ENCODE assay signal across 29 cellular contexts in genomic region chr11:113350646-113351045, GRCh38. TPM values are rescaled to one million over a fixed set of nuclear protein-coding genes. Genes with fewer than 3 reads are reported as not detected.
DNase-seq lines count a peak whose midpoint lies in the region; ATAC-seq and TF ChIP-seq lines count a peak whose summit lies in the region.
"Had no signal": no experiment of that assay in that cellular context is flagged by ENCODE, and none has a peak within 500 bp of the region (broad histone marks: within the 10 kb centered on the region; RNA-seq: fewer than 3 reads in every experiment).

No MANE protein-coding gene starts in this region.

- H3K36me3 ChIP-seq in aorta (ENCODE audit: control insufficient read depth in 1 of 2, insufficient read depth in 2 of 2, low read length in 1 of 2) (peaks cover 2 to 10% of the 10 kb centered on the region in 2 donors), upper lobe of right lung (peaks cover 21% of the 10 kb centered on the region)
- H3K36me3 ChIP-seq: HAP-1 had no signal

- no peak overlapping the region for H3K27ac ChIP-seq in aorta (ENCODE audit: low read depth in 1 of 2, low read length in 2 of 2)
- H3K27ac ChIP-seq in upper lobe of right lung, result no peak overlapping the region
- H3K27ac ChIP-seq: A549, testis, vagina had no signal

- no peaks in the 10 kb centered on the region for H3K4me1 Mint-ChIP-seq in activated naive CD4-positive, alpha-beta T cell treated with anti-CD3 and anti-CD28 coated beads for 36 hours (ENCODE audit: low read depth)

- CTCF ChIA-PET in activated naive CD4-positive, alpha-beta T cell treated with anti-CD3 and anti-CD28 coated beads for 36 hours (lab: Charles Lee), result interaction anchor here (1.6 kb wide), 1 partner anchor 16 kb away, joined by 3 read pairs; no protein-coding TSS in a partner anchor

- no peaks in the 10 kb centered on the region for H3K27me3 ChIP-seq in aorta (ENCODE audit: control insufficient read depth in 1 of 2, insufficient read depth in 2 of 2, low read length in 1 of 2)
- no peaks in the 10 kb centered on the region for H3K27me3 ChIP-seq in upper lobe of right lung
- H3K27me3 ChIP-seq: testis, vagina had no signal

- ATAC-seq in aorta (ENCODE audit: low FRiP score) (no peak), upper lobe of right lung (no peak)
- ATAC-seq: A549; activated CD8-positive, alpha-beta T cell treated with anti-CD3 and anti-CD28 coated beads for 36 hours; K562; Panc1; right cardiac atrium had no signal

- no peaks in the 10 kb centered on the region for H3K4me1 ChIP-seq in aorta (ENCODE audit: control insufficient read depth in 1 of 2, insufficient read depth in 2 of 2, low read length in 2 of 2)
- H3K4me1 ChIP-seq in upper lobe of right lung, result no peaks in the 10 kb centered on the region
- H3K4me1 ChIP-seq: A549, HAP-1, testis, vagina had no signal

- peaks cover 53% of the 10 kb centered on the region for H3K36me3 Mint-ChIP-seq in activated naive CD4-positive, alpha-beta T cell treated with anti-CD3 and anti-CD28 coated beads for 36 hours (ENCODE audit: low read depth)

- WGBS in aorta, 2 donors, result 86 to 89% methylated on average over 7 of the region's 7 CpGs

- H3K4me3 ChIP-seq in aorta (ENCODE audit: low read length in 2 of 2), result no peak overlapping the region
- no peak overlapping the region for H3K4me3 ChIP-seq in upper lobe of right lung
- H3K4me3 ChIP-seq: A549, HAP-1, K562, smooth muscle cell, testis, vagina had no signal

- H3K27me3 Mint-ChIP-seq in activated naive CD4-positive, alpha-beta T cell treated with anti-CD3 and anti-CD28 coated beads for 36 hours (ENCODE audit: low read depth), result no peaks in the 10 kb centered on the region
- H3K27me3 Mint-ChIP-seq: activated CD8-positive, alpha-beta T cell treated with anti-CD3 and anti-CD28 coated beads for 36 hours; CD4-positive, alpha-beta T cell; stimulated activated naive CD8-positive, alpha-beta T cell treated with anti-CD3 and anti-CD28 coated beads, Interleukin-15, Interleukin-2, amounts not matched to agents 100 ng/mL and 50 ng/mL, for 24 hours had no signal

- H3K9me3 Mint-ChIP-seq in activated naive CD4-positive, alpha-beta T cell treated with anti-CD3 and anti-CD28 coated beads for 36 hours, result peaks cover 11% of the 10 kb centered on the region
- H3K9me3 Mint-ChIP-seq: CD4-positive, alpha-beta T cell had no signal

- H3K9me3 ChIP-seq in aorta (ENCODE audit: control insufficient read depth, low read length), result no peaks in the 10 kb centered on the region
- no peaks in the 10 kb centered on the region for H3K9me3 ChIP-seq in upper lobe of right lung
- H3K9me3 ChIP-seq: A549, HAP-1, testis had no signal

- TF ChIP-seq CTCF in upper lobe of right lung (IDR thresholded peaks at IDR 0.05), result no peak

- H3K27ac Mint-ChIP-seq in activated naive CD4-positive, alpha-beta T cell treated with anti-CD3 and anti-CD28 coated beads for 36 hours, result no peak overlapping the region
- H3K27ac Mint-ChIP-seq: activated CD8-positive, alpha-beta T cell treated with anti-CD3 and anti-CD28 coated beads for 36 hours; activated T-helper 1 cell treated with anti-CD3 and anti-CD28 coated beads, Interleukin-12 subunit alpha, Interleukin-12 subunit beta, Interleukin-2, Interleukin-4 antibody, amounts not matched to agents 30 ng/mL and 10 ng/mL and 1 ng/mL, durations not matched to agents 14 hours and 24 hours and 36 hours; CD4-positive, alpha-beta T cell; mesothelial cell of epicardium; stimulated activated naive CD8-positive, alpha-beta T cell treated with anti-CD3 and anti-CD28 coated beads, Interleukin-15, Interleukin-2, amounts not matched to agents 100 ng/mL and 50 ng/mL, for 24 hours had no signal

- H3K4me3 Mint-ChIP-seq in activated naive CD4-positive, alpha-beta T cell treated with anti-CD3 and anti-CD28 coated beads for 36 hours, result no peak overlapping the region
- H3K4me3 Mint-ChIP-seq: activated CD8-positive, alpha-beta T cell treated with anti-CD3 and anti-CD28 coated beads for 36 hours; activated T-helper 1 cell treated with anti-CD3 and anti-CD28 coated beads, Interleukin-12 subunit alpha, Interleukin-12 subunit beta, Interleukin-2, Interleukin-4 antibody, amounts not matched to agents 30 ng/mL and 10 ng/mL and 1 ng/mL, durations not matched to agents 14 hours and 24 hours and 36 hours; CD4-positive, alpha-beta T cell; mesothelial cell of epicardium; stimulated activated naive CD8-positive, alpha-beta T cell treated with anti-CD3 and anti-CD28 coated beads, Interleukin-15, Interleukin-2, amounts not matched to agents 100 ng/mL and 50 ng/mL, for 24 hours had no signal

- intact Hi-C loops in activated naive CD4-positive, alpha-beta T cell treated with anti-CD3 and anti-CD28 coated beads for 36 hours (cut with micrococcal nuclease), result no loop called here
- intact Hi-C loops in aorta (cut with DNase I) (no loop called here), upper lobe of right lung (cut with DNase I) (no loop called here)

- peak in 2 of 3 experiments; percentile 53 to 81 for DNase-seq in NCI-H1417 (lab: John Stamatoyannopoulos, UW)
- DNase-seq in NCI-H1417 treated with DMSO at 0.1 percent for 48 hours (lab: John Stamatoyannopoulos, UW), result no peak
- DNase-seq in NCI-H146 treated with DMSO at 0.1 percent for 48 hours (lab: John Stamatoyannopoulos, UW; ENCODE audit: unreplicated experiment), result peak; percentile 39
- peak; percentile 22 for DNase-seq in NCI-H510A treated with DMSO at 0.1 percent for 48 hours (lab: John Stamatoyannopoulos, UW)
- DNase-seq in cerebellum (ENCODE audit: low spot score), result peak; percentile 69
- no peak for DNase-seq in activated naive CD4-positive, alpha-beta T cell treated with anti-CD3 and anti-CD28 coated beads for 36 hours
- no peak for DNase-seq in aorta
- DNase-seq in upper lobe of right lung, result no peak
- DNase-seq: activated CD8-positive, alpha-beta memory T cell treated with anti-CD3 and anti-CD28 coated beads, Interleukin-2, amount 50 U/mL, for 48 hours; activated CD8-positive, alpha-beta T cell treated with anti-CD3 and anti-CD28 coated beads for 36 hours; activated naive CD4-positive, alpha-beta T cell treated with anti-CD3 and anti-CD28 coated beads, Interleukin-2, amount 50 U/mL, for 16 hours; AML-193; CD4-positive, alpha-beta T cell; kidney glomerular epithelial cell; NCI-H1436; NCI-H226; right cardiac atrium; Right ventricle myocardium superior; testis had no signal

RNA-seq across cellular contexts. Expression of gene TTC12, which starts 36.3 kb away (rescaled TPM):
- 7.9 TPM for total RNA-seq in cerebellum
- 1 to 10 TPM; 4.1 to 7.4 TPM for total RNA-seq in activated naive CD4-positive, alpha-beta T cell treated with anti-CD3 and anti-CD28 coated beads for 36 hours
- 10 to 100 TPM in 1 of 2 donors, 1 to 10 TPM in 1; 8.9 to 24.7 TPM for total RNA-seq in aorta
- polyA plus RNA-seq in aorta, result 10 to 100 TPM in 1 of 2 donors, 1 to 10 TPM in 1; 7.3 to 11.6 TPM
- total RNA-seq in upper lobe of right lung, result 15.3 TPM

RNA-seq across cellular contexts. Expression of gene ANKK1, which starts 36.9 kb away (rescaled TPM):
- total RNA-seq in cerebellum (not detected), aorta (under 1 TPM; 0.16 to 0.57 TPM), upper lobe of right lung (not detected)
- under 1 TPM in 1 of 2 experiments, not detected in 1; 0.07 TPM for total RNA-seq in activated naive CD4-positive, alpha-beta T cell treated with anti-CD3 and anti-CD28 coated beads for 36 hours
- polyA plus RNA-seq in aorta, result under 1 TPM in 1 of 2 donors, not detected in 1; 0.26 TPM
- total RNA-seq: activated CD8-positive, alpha-beta T cell treated with anti-CD3 and anti-CD28 coated beads for 36 hours; activated T-helper 1 cell treated with anti-CD3 and anti-CD28 coated beads, Interleukin-12 subunit alpha, Interleukin-12 subunit beta, Interleukin-2, Interleukin-4 antibody, amounts not matched to agents 30 ng/mL and 10 ng/mL and 1 ng/mL, durations not matched to agents 14 hours and 24 hours and 36 hours; frontal cortex; K562; Right ventricle myocardium superior; smooth muscle cell had no signal
- polyA plus RNA-seq: K562, smooth muscle cell had no signal

Comparison
In these comparisons a context has a peak if more than half of its experiments do, and no peak if none do; other contexts are left out.
1. DNase-seq: peak in NCI-H1417 (2 of 3), NCI-H146 treated with DMSO at 0.1 percent for 48 hours (single experiment), NCI-H510A treated with DMSO at 0.1 percent for 48 hours (single experiment) and cerebellum (single experiment); none in NCI-H1417 treated with DMSO at 0.1 percent for 48 hours (single experiment), activated naive CD4-positive, alpha-beta T cell treated with anti-CD3 and anti-CD28 coated beads for 36 hours (single experiment), aorta (0 of 2) and upper lobe of right lung (single experiment).